Comparison of ENCODE assay signal across 8 cellular contexts in genomic region chr17:80790021-80790765, GRCh38.
DNase-seq lines count a peak whose midpoint lies in the region; ATAC-seq and TF ChIP-seq lines count a peak whose summit lies in the region.

No MANE protein-coding gene starts in this region.

- H3K27ac Mint-ChIP-seq in CD8-positive, alpha-beta memory T cell: peak overlapping the region; percentile 85 to 94 (median 90)
- H3K27ac Mint-ChIP-seq in T-helper 2 cell treated with Interferon-gamma antibody and Interleukin-4, amounts not matched to agents 5 μg/mL and 100 μg/mL, for 36 hours: peak overlapping the region; percentile 98
- H3K27ac Mint-ChIP-seq in mesothelial cell of epicardium: peak overlapping the region; percentile 76

- H3K27me3 ChIP-seq in CD8-positive, alpha-beta memory T cell (ENCODE audit: insufficient read depth, low read length, poor library complexity, severe bottlenecking): no peaks in the 10 kb centered on the region

- H3K4me3 Mint-ChIP-seq in CD8-positive, alpha-beta memory T cell: peak overlapping the region; percentile 27 to 88 (median 81)
- H3K4me3 Mint-ChIP-seq in T-helper 2 cell treated with Interferon-gamma antibody and Interleukin-4, amounts not matched to agents 5 μg/mL and 100 μg/mL, for 36 hours: peak overlapping the region; percentile 83
- H3K4me3 Mint-ChIP-seq in mesothelial cell of epicardium: no peak overlapping the region

- no peaks in the 10 kb centered on the region for H3K9me3 ChIP-seq in CD8-positive, alpha-beta memory T cell (ENCODE audit: low read length)

- no peaks in the 10 kb centered on the region for H3K27me3 Mint-ChIP-seq in CD8-positive, alpha-beta memory T cell
- H3K27me3 Mint-ChIP-seq in T-helper 2 cell treated with Interferon-gamma antibody and Interleukin-4, amounts not matched to agents 5 μg/mL and 100 μg/mL, for 36 hours (ENCODE audit: low read depth): no peaks in the 10 kb centered on the region
- H3K27me3 Mint-ChIP-seq in mesothelial cell of epicardium (ENCODE audit: low read depth): no peaks in the 10 kb centered on the region

- no peak overlapping the region for H3K27ac ChIP-seq in CD8-positive, alpha-beta memory T cell (ENCODE audit: low read depth, low read length)
- no peak overlapping the region for H3K27ac ChIP-seq in caudate nucleus (ENCODE audit: low read depth, low read length)

- DNase-seq in CD8-positive, alpha-beta memory T cell: peak in 1 of 5 donors; percentile 53
- no peak for DNase-seq in T-helper 2 cell treated with Interferon-gamma antibody and Interleukin-4, amounts not matched to agents 5 μg/mL and 100 μg/mL, for 36 hours (ENCODE audit: low spot score)
- DNase-seq in mesothelial cell of epicardium (ENCODE audit: low spot score in 2 of 2, unreplicated experiment in 2 of 2) (no peak), KG1 (lab: John Stamatoyannopoulos, UW) (no peak), caudate nucleus (lab: John Stamatoyannopoulos, UW) (no peak), HUDEP-2 (lab: John Stamatoyannopoulos, UW; ENCODE audit: unreplicated experiment in 76 of 76) (no peak), left colon (no peak)

- ATAC-seq in GM21619 (IDR thresholded peaks at IDR 0.05; ENCODE audit: unreplicated experiment) (peak; percentile 79), left colon (no peak)

- CTCF ChIA-PET in CD8-positive, alpha-beta memory T cell (lab: Charles Lee): interaction anchor here (1.4 to 2.1 kb wide), 3 partner anchors 9 to 43 kb away, joined by 3 to 11 read pairs (median 8); no protein-coding TSS in a partner anchor

- H3K36me3 Mint-ChIP-seq in CD8-positive, alpha-beta memory T cell: peaks cover 12 to 25% (median 15%) of the 10 kb centered on the region in 3 donors
- peaks cover 62% of the 10 kb centered on the region for H3K36me3 Mint-ChIP-seq in T-helper 2 cell treated with Interferon-gamma antibody and Interleukin-4, amounts not matched to agents 5 μg/mL and 100 μg/mL, for 36 hours (ENCODE audit: low read depth)
- H3K36me3 Mint-ChIP-seq in mesothelial cell of epicardium: peaks cover 8% of the 10 kb centered on the region

- intact Hi-C loops in left colon (cut with DNase I, micrococcal nuclease): no loop called here

- H3K4me1 Mint-ChIP-seq in CD8-positive, alpha-beta memory T cell: peaks cover 61 to 86% (median 84%) of the 10 kb centered on the region in 3 donors
- peaks cover 71% of the 10 kb centered on the region for H3K4me1 Mint-ChIP-seq in T-helper 2 cell treated with Interferon-gamma antibody and Interleukin-4, amounts not matched to agents 5 μg/mL and 100 μg/mL, for 36 hours (ENCODE audit: low read depth)
- H3K4me1 Mint-ChIP-seq in mesothelial cell of epicardium: peaks cover 46% of the 10 kb centered on the region

- no peak for TF ChIP-seq CTCF in mesothelial cell of epicardium (IDR thresholded peaks at IDR 0.05; ENCODE audit: unreplicated experiment)

- peaks cover 76% of the 10 kb centered on the region for H3K4me1 ChIP-seq in CD8-positive, alpha-beta memory T cell (ENCODE audit: insufficient read depth, low read length)

- no peaks in the 10 kb centered on the region for H3K36me3 ChIP-seq in CD8-positive, alpha-beta memory T cell (ENCODE audit: insufficient read depth, low read length)

- no peaks in the 10 kb centered on the region for H3K9me3 Mint-ChIP-seq in CD8-positive, alpha-beta memory T cell
- peaks cover 15% of the 10 kb centered on the region for H3K9me3 Mint-ChIP-seq in T-helper 2 cell treated with Interferon-gamma antibody and Interleukin-4, amounts not matched to agents 5 μg/mL and 100 μg/mL, for 36 hours
- peaks cover 8% of the 10 kb centered on the region for H3K9me3 Mint-ChIP-seq in mesothelial cell of epicardium

- POLR2A ChIA-PET in CD8-positive, alpha-beta memory T cell (lab: Charles Lee): interaction anchor here (1.0 to 2.3 kb wide), 3 partner anchors 9 to 43 kb away, joined by 4 to 15 read pairs (median 5); no protein-coding TSS in a partner anchor

- H3K4me3 ChIP-seq in CD8-positive, alpha-beta memory T cell (ENCODE audit: low read length): peak overlapping the region; percentile 46
